Comparison of ENCODE assay signal across 8 cellular contexts in the genomic region with DNA sequence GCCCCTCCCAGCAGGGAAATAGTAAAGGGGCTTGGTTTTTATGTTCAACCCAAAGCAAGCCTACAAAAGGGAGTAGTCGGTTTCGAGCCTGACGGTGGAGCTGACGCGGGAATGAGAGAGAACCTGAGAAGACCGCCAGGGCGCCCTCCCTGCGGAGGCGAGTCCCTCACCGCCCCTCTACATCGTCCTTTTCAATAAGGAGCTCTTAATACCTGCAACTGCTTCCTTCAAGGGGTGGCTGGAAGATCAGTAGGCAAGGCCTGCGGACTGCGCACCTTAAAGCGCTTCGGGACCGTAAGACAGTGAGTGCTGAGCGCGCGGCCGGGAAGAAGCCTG. TPM values are rescaled to one million over a fixed set of nuclear protein-coding genes. Genes with fewer than 3 reads are reported as not detected.
DNase-seq lines count a peak whose midpoint lies in the region; ATAC-seq and TF ChIP-seq lines count a peak whose summit lies in the region.

No MANE protein-coding gene starts in this region.

- CTCF ChIA-PET in RWPE1 (lab: Yijun Ruan, JAX) = interaction anchor here (0.6 to 0.8 kb wide), 5 partner anchors 13 to 796 kb away, joined by 3 to 4 read pairs (median 3); no protein-coding TSS in a partner anchor

- TF ChIP-seq CTCF in RWPE1 (conservative IDR thresholded peaks at IDR 0.05; ENCODE audit: low read depth) = no peak
- no peak for TF ChIP-seq CTCF in thoracic aorta (IDR thresholded peaks at IDR 0.05)

- WGBS in mesodermal cell (ENCODE audit: insufficient coverage in 2 of 2), 2 experiments = 0% methylated on average over 14 to 20 of the region's 20 CpGs

- H3K27ac ChIP-seq in RWPE1 (peak overlapping the region; percentile 93), mesodermal cell (ENCODE audit: low read depth, low read length, severe bottlenecking) (peak overlapping the region; percentile 94), thoracic aorta (peak overlapping the region; percentile 74 to 93)

- H3K4me1 ChIP-seq in mesodermal cell (ENCODE audit: control insufficient read depth, insufficient read depth, low read length, poor library complexity, severe bottlenecking) (peaks cover 5% of the 10 kb centered on the region), thoracic aorta (ENCODE audit: control insufficient read depth in 1 of 2, low read depth in 2 of 2) (peaks cover 9 to 33% of the 10 kb centered on the region in 2 donors)

- H3K4me3 ChIP-seq in mesodermal cell (ENCODE audit: extremely low read depth, insufficient read depth, low read length, poor library complexity, severe bottlenecking) (peak overlapping the region; percentile 80), thoracic aorta (peak overlapping the region; percentile 92)

- no peaks in the 10 kb centered on the region for H3K27me3 ChIP-seq in thoracic aorta (replicated peaks; ENCODE audit: insufficient read depth)

- DNase-seq in activated T-cell treated with anti-CD3 and anti-CD28 coated beads for 4 hours (peak; percentile 9), RWPE1 (ENCODE audit: low spot score) (peak; percentile 52), dermis blood vessel endothelial cell (peak; percentile 69), thoracic aorta (ENCODE audit: low spot score) (no peak), epidermal melanocyte (ENCODE audit: insufficient read length, low spot score) (no peak)
- no peak for DNase-seq in activated T-cell treated with anti-CD3 and anti-CD28 coated beads, Interleukin-2, amount 50 U/mL, for 1 hour

- H3K9me3 ChIP-seq in mesodermal cell (ENCODE audit: control insufficient read depth, low read length) = no peaks in the 10 kb centered on the region
- H3K9me3 ChIP-seq in thoracic aorta = no peaks in the 10 kb centered on the region

- POLR2A ChIA-PET in RWPE1 (lab: Yijun Ruan, JAX; ENCODE audit: low non-redundant PET) = interaction anchor here (1.0 kb wide), 1 partner anchor 108 kb away, joined by 3 read pairs; no protein-coding TSS in a partner anchor

- ATAC-seq in HG03045 (IDR thresholded peaks at IDR 0.05; ENCODE audit: unreplicated experiment) = peak; percentile 13
- no peak for ATAC-seq in thoracic aorta (ENCODE audit: insufficient number of reproducible peaks, low FRiP score, low read depth)

- no peaks in the 10 kb centered on the region for H3K36me3 ChIP-seq in mesodermal cell (ENCODE audit: control insufficient read depth, insufficient read depth, low read length)
- no peaks in the 10 kb centered on the region for H3K36me3 ChIP-seq in thoracic aorta

RNA-seq across cellular contexts. Expression of gene ZNF76, which starts 0.7 kb away (rescaled TPM):
- total RNA-seq in dermis blood vessel endothelial cell (27.7 and 32.0 TPM in 2 replicates), thoracic aorta (10 to 100 TPM; 46.8 to 47.0 TPM)
- 23.4 TPM for polyA plus RNA-seq in mesodermal cell (2013, experiment 1 of 2)
- polyA plus RNA-seq in mesodermal cell (2013, experiment 2 of 2) = 21.3 TPM

RNA-seq across cellular contexts. Expression of gene DEF6, which starts 38.8 kb away (rescaled TPM):
- total RNA-seq in dermis blood vessel endothelial cell (0.88 and 1.0 TPM in 2 replicates), thoracic aorta (1 to 10 TPM; 7.6 to 9.1 TPM)
- 5.0 TPM for polyA plus RNA-seq in mesodermal cell (2013, experiment 1 of 2)
- 4.8 TPM for polyA plus RNA-seq in mesodermal cell (2013, experiment 2 of 2)

RNA-seq across cellular contexts. Expression of gene SCUBE3, which starts 45.1 kb away (rescaled TPM):
- total RNA-seq in dermis blood vessel endothelial cell (0.85 and 1.7 TPM in 2 replicates), thoracic aorta (100 to 1,000 TPM in 1 of 2 donors, 10 to 100 TPM in 1; 75.6 to 101 TPM)
- polyA plus RNA-seq in mesodermal cell (2013, experiment 1 of 2) = 10.8 TPM
- polyA plus RNA-seq in mesodermal cell (2013, experiment 2 of 2) = 10.8 TPM

Comparison
In these comparisons a context has a peak if more than half of its experiments do, and no peak if none do; other contexts are left out.
1. DNase-seq: peak in activated T-cell treated with anti-CD3 and anti-CD28 coated beads for 4 hours (single experiment), RWPE1 (single experiment) and dermis blood vessel endothelial cell (single experiment); none in activated T-cell treated with anti-CD3 and anti-CD28 coated beads, Interleukin-2, amount 50 U/mL, for 1 hour (single experiment), thoracic aorta (single experiment) and epidermal melanocyte (single experiment).
2. RNA of gene SCUBE3, which starts 45.1 kb away (total RNA-seq): 75.6 to 101 TPM in thoracic aorta; 0.85 to 1.7 TPM in dermis blood vessel endothelial cell; every median in the first group is over 10 times any median in the second.
3. Peak in every context shown above with its lines, with median percentiles within 50 percentile points of each other: H3K27ac ChIP-seq.